Comparison of ENCODE assay signal across 28 cellular contexts in the genomic region with DNA sequence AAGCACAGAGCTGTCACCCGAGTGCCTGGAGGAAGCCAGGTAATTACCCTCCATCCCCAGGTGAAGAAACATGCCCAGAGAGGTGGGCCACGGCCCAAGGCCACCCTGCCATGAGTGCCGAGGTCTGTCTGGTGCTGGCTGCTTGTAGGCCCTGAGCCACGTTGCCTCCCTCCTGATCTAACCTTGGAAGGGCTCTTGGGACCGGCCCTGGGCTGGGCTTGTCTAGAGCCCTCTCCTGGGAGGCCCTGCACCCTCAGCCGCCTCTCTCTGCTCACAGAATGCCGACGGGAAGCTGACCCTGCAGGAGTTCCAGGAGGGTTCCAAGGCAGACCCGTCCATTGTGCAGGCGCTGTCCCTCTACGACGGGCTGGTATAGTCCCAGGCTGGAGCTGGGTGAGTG. TPM values are rescaled to one million over a fixed set of nuclear protein-coding genes. Genes with fewer than 3 reads are reported as not detected.
"Had no signal": no experiment of that assay in that cellular context is flagged by ENCODE, and none has a peak within 500 bp of the region (broad histone marks: within the 10 kb centered on the region; RNA-seq: fewer than 3 reads in every experiment).

No MANE protein-coding gene starts in this region.

- H3K36me3 ChIP-seq: breast epithelium, colonic mucosa, right atrium auricular region had no signal

- H3K27ac Mint-ChIP-seq: activated CD4-positive, alpha-beta T cell treated with anti-CD3 and anti-CD28 coated beads for 36 hours; activated naive CD4-positive, alpha-beta T cell treated with anti-CD3 and anti-CD28 coated beads, Interleukin-2, amount 50 U/mL, for 24 hours; activated naive CD8-positive, alpha-beta T cell treated with anti-CD3 and anti-CD28 coated beads, Interleukin-2, amount 50 U/mL, for 24 hours; activated T-cell treated with anti-CD3 and anti-CD28 coated beads, Interleukin-2, amount 50 U/mL, for 24 hours; mesothelial cell of epicardium; naive B cell; stimulated activated naive B cell treated with anti-CD40 and anti-IgM and Interleukin-4, amounts not matched to agents 10 μg/mL and 1 μg/mL and 100 μg/mL, for 72 hours; T-helper 2 cell treated with Interferon-gamma antibody and Interleukin-4, amounts not matched to agents 5 μg/mL and 100 μg/mL, for 36 hours had no signal

- H3K4me3 Mint-ChIP-seq: activated CD4-positive, alpha-beta T cell treated with anti-CD3 and anti-CD28 coated beads for 36 hours; activated naive CD4-positive, alpha-beta T cell treated with anti-CD3 and anti-CD28 coated beads, Interleukin-2, amount 50 U/mL, for 24 hours; activated naive CD8-positive, alpha-beta T cell treated with anti-CD3 and anti-CD28 coated beads, Interleukin-2, amount 50 U/mL, for 24 hours; activated T-cell treated with anti-CD3 and anti-CD28 coated beads, Interleukin-2, amount 50 U/mL, for 24 hours; central memory CD8-positive, alpha-beta T cell; mesothelial cell of epicardium; naive B cell; stimulated activated naive B cell treated with anti-CD40 and anti-IgM and Interleukin-4, amounts not matched to agents 10 μg/mL and 1 μg/mL and 100 μg/mL, for 72 hours; T-helper 2 cell treated with Interferon-gamma antibody and Interleukin-4, amounts not matched to agents 5 μg/mL and 100 μg/mL, for 36 hours had no signal

- H3K4me1 Mint-ChIP-seq: activated CD4-positive, alpha-beta T cell treated with anti-CD3 and anti-CD28 coated beads for 36 hours; activated naive CD4-positive, alpha-beta T cell treated with anti-CD3 and anti-CD28 coated beads, Interleukin-2, amount 50 U/mL, for 24 hours; activated naive CD8-positive, alpha-beta T cell treated with anti-CD3 and anti-CD28 coated beads, Interleukin-2, amount 50 U/mL, for 24 hours; central memory CD8-positive, alpha-beta T cell; mesothelial cell of epicardium; naive B cell; stimulated activated naive B cell treated with anti-CD40 and anti-IgM and Interleukin-4, amounts not matched to agents 10 μg/mL and 1 μg/mL and 100 μg/mL, for 72 hours had no signal

- H3K4me1 ChIP-seq: breast epithelium, colonic mucosa, parathyroid adenoma, right atrium auricular region, stomach, thyroid gland had no signal

- H3K4me3 ChIP-seq: breast epithelium, colonic mucosa, hepatocyte, right atrium auricular region, stomach, thyroid gland had no signal

- H3K9me3 ChIP-seq: colonic mucosa, thyroid gland had no signal

- H3K36me3 Mint-ChIP-seq: naive B cell had no signal

- ATAC-seq: activated CD4-positive, alpha-beta T cell treated with anti-CD3 and anti-CD28 coated beads for 36 hours; activated naive CD8-positive, alpha-beta T cell treated with anti-CD3 and anti-CD28 coated beads, Interleukin-2, amount 50 U/mL, for 24 hours; left lobe of liver; stimulated activated naive B cell treated with anti-CD40 and anti-IgM and Interleukin-4, amounts not matched to agents 10 μg/mL and 1 μg/mL and 100 μg/mL, for 72 hours had no signal

- H3K27me3 Mint-ChIP-seq: activated CD4-positive, alpha-beta T cell treated with anti-CD3 and anti-CD28 coated beads for 36 hours; activated naive CD4-positive, alpha-beta T cell treated with anti-CD3 and anti-CD28 coated beads, Interleukin-2, amount 50 U/mL, for 24 hours; activated naive CD8-positive, alpha-beta T cell treated with anti-CD3 and anti-CD28 coated beads, Interleukin-2, amount 50 U/mL, for 24 hours; activated T-cell treated with anti-CD3 and anti-CD28 coated beads, Interleukin-2, amount 50 U/mL, for 24 hours; central memory CD8-positive, alpha-beta T cell had no signal

- H3K27ac ChIP-seq: breast epithelium, colonic mucosa, epithelial cell of prostate, hepatocyte, parathyroid adenoma, right atrium auricular region, stomach, thyroid gland had no signal

- H3K27me3 ChIP-seq: breast epithelium, colonic mucosa, hepatocyte, right atrium auricular region, stomach, thyroid gland had no signal

- DNase-seq: activated CD4-positive, alpha-beta T cell treated with anti-CD3 and anti-CD28 coated beads for 36 hours; activated CD4-positive, CD25-positive, alpha-beta regulatory T cell; activated CD8-positive, alpha-beta memory T cell treated with anti-CD3 and anti-CD28 coated beads, Interleukin-2, amount 50 U/mL, for 4 hours; activated gamma-delta T cell; activated naive CD8-positive, alpha-beta T cell treated with anti-CD3 and anti-CD28 coated beads, Interleukin-2, amount 50 U/mL, for 24 hours; activated T-cell treated with anti-CD3 and anti-CD28 coated beads, Interleukin-2, amount 50 U/mL, for 24 hours; amygdala; colonic mucosa; effector CD8-positive, alpha-beta T cell; naive B cell; nucleus accumbens; stimulated activated CD4-positive, alpha-beta T cell treated with anti-CD3 and anti-CD28 coated beads, Interleukin-15, amount 100 ng/mL, for 24 hours; stimulated activated CD4-positive, alpha-beta T cell treated with anti-CD3 and anti-CD28 coated beads, Interleukin-2, amount 100 ng/mL, for 24 hours; stimulated activated naive B cell treated with anti-CD40 and anti-IgM and Interleukin-4, amounts not matched to agents 10 μg/mL and 1 μg/mL and 100 μg/mL, for 72 hours; stomach; T-helper 1 cell; thyroid gland had no signal

- H3K9me3 Mint-ChIP-seq: activated naive CD4-positive, alpha-beta T cell treated with anti-CD3 and anti-CD28 coated beads, Interleukin-2, amount 50 U/mL, for 24 hours; central memory CD8-positive, alpha-beta T cell had no signal

RNA-seq across cellular contexts. Expression of gene HMCN2, which starts 39.4 kb away (rescaled TPM):
- polyA plus RNA-seq: keratinocyte had no signal
